Comparison of ENCODE assay signal across 1 cellular context in the genomic region with DNA sequence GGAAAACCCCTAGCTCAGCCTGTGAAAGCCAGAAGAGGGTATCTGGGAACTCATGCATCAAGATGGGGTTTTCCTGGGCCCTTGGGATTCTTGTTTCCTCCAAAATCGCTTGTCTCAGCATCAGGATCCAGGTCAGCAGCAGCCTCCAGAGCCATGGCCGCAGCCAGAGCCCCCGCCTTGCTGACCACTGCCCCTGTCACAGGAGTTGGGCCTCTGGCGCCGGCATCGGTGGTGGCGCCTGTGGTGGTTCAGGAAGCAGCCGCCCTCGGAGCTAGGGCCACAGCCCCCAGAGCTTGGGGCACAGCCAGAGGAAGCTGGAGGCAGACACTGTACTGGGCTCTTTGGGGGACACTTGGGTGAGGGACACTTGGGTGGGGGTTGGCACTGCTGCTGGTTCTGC.
TF ChIP-seq lines count a peak whose summit lies in the region.

No MANE protein-coding gene starts in this region.

TF ChIP-seq in GM12878, 131 proteins besides CTCF, POLR2A, EP300 and RAD21:
- peak; percentile 24; the same call in 1 of the 2 replicates for TF ChIP-seq EED (IDR thresholded peaks at IDR 0.05; ENCODE audit: low read depth)
- TF ChIP-seq IKZF1 (conservative IDR thresholded peaks at IDR 0.05) = 0 out of 2 replicates have a peak, but pooled peaks have one; percentile 18
